8 cellular contexts compared by ENCODE assay signal in genomic region chr11:113162590-113162961, GRCh38.
DNase-seq lines count a peak whose midpoint lies in the region; ATAC-seq, FAIRE-seq and TF ChIP-seq lines count a peak whose summit lies in the region.

No MANE protein-coding gene starts in this region.

- H3K4me1 ChIP-seq in HCT116 (ENCODE audit: control insufficient read depth in 1 of 2, insufficient read depth in 2 of 2, low read length in 2 of 2) (no peaks in the 10 kb centered on the region), PC-3 (ENCODE audit: insufficient read depth, low read length) (no peaks in the 10 kb centered on the region)

- CTCF ChIA-PET in HCT116 (lab: Charles Lee) (no interaction called here), PC-3 (lab: Charles Lee) (no interaction called here), MCF 10A (lab: Yijun Ruan, JAX) (interaction anchor here (0.7 kb wide), 1 partner anchor 163 kb away, joined by 3 read pairs; no protein-coding TSS in a partner anchor)

- H3K27ac Mint-ChIP-seq in progenitor cell of endocrine pancreas, result peak overlapping the region; percentile 87
- no peak overlapping the region for H3K27ac Mint-ChIP-seq in MCF 10A (ENCODE audit: low read depth, unreplicated experiment)

- H4K20me1 ChIP-seq in HCT116 (ENCODE audit: insufficient read depth) (no peaks in the 10 kb centered on the region), PC-3 (ENCODE audit: low read length) (no peaks in the 10 kb centered on the region)

- DNase-seq in HCT116 (ENCODE audit: low read depth, low spot score), result no peak
- no peak for DNase-seq in PC-3
- DNase-seq in globus pallidus (ENCODE audit: low spot score), result peak; percentile 92
- DNase-seq in progenitor cell of endocrine pancreas (ENCODE audit: low spot score, unreplicated experiment), result no peak
- no peak for DNase-seq in T1000 (lab: John Stamatoyannopoulos, UW)
- DNase-seq in RCC 7860 (ENCODE audit: low spot score), result no peak
- no peak for DNase-seq in MCF 10A (ENCODE audit: unreplicated experiment)

- H3K4me1 Mint-ChIP-seq in progenitor cell of endocrine pancreas (ENCODE audit: low read depth), result peaks cover 16% of the 10 kb centered on the region
- H3K4me1 Mint-ChIP-seq in MCF 10A (ENCODE audit: insufficient read depth, unreplicated experiment), result no peaks in the 10 kb centered on the region

- no peak for FAIRE-seq in RCC 7860 (lab: Jason Lieb, UNC)

- H3K27me3 Mint-ChIP-seq in progenitor cell of endocrine pancreas (no peaks in the 10 kb centered on the region), MCF 10A (ENCODE audit: insufficient read depth, unreplicated experiment) (peaks cover 11% of the 10 kb centered on the region)

- 0 out of 2 replicates have a peak, but pooled peaks have one; percentile 7 for TF ChIP-seq RAD21 in HCT116 (IDR thresholded peaks at IDR 0.05; ENCODE audit: low read depth)

- TF ChIP-seq POLR2A in HCT116 (IDR thresholded peaks at IDR 0.05; ENCODE audit: borderline replicate concordance, extremely low read depth, insufficient read depth, insufficient read length), result no peak

- H3K4me3 ChIP-seq in HCT116 (replicated peaks in 1 of 2; ENCODE audit: low read depth in 1 of 2, low read length in 2 of 2) (no peak overlapping the region), PC-3 (ENCODE audit: low read length) (no peak overlapping the region)

- no peak overlapping the region for H2AFZ ChIP-seq in HCT116 (ENCODE audit: low read depth, low read length, poor library complexity, severe bottlenecking)
- no peak overlapping the region for H2AFZ ChIP-seq in PC-3 (ENCODE audit: low read length)

- H3K9me3 Mint-ChIP-seq in progenitor cell of endocrine pancreas (ENCODE audit: low read depth), result no peaks in the 10 kb centered on the region
- no peaks in the 10 kb centered on the region for H3K9me3 Mint-ChIP-seq in MCF 10A (ENCODE audit: unreplicated experiment)

- no peaks in the 10 kb centered on the region for H3K36me3 Mint-ChIP-seq in progenitor cell of endocrine pancreas (ENCODE audit: insufficient read depth)
- H3K36me3 Mint-ChIP-seq in MCF 10A (ENCODE audit: insufficient read depth, unreplicated experiment), result no peaks in the 10 kb centered on the region

- intact Hi-C loops in HCT116 (cut with micrococcal nuclease), result no loop called here
- intact Hi-C loops in PC-3 (cut with micrococcal nuclease), result no loop called here
- intact Hi-C loops in MCF 10A (cut with micrococcal nuclease), result no loop called here

- H3K4me3 Mint-ChIP-seq in progenitor cell of endocrine pancreas (ENCODE audit: low read depth) (no peak overlapping the region), MCF 10A (ENCODE audit: unreplicated experiment) (no peak overlapping the region)

- H3K27me3 ChIP-seq in HCT116 (ENCODE audit: insufficient read depth, low read length), result peaks cover 25% of the 10 kb centered on the region
- H3K27me3 ChIP-seq in PC-3 (ENCODE audit: low read length), result peaks cover 35% of the 10 kb centered on the region

- H3K79me2 ChIP-seq in HCT116 (ENCODE audit: insufficient read depth, low read length) (no peaks in the 10 kb centered on the region), PC-3 (ENCODE audit: low read length) (no peaks in the 10 kb centered on the region)

- BruUV-seq in HCT116 (replicated peaks; lab: Mats Ljungman, UMichigan) (no TSS peak), PC-3 (replicated peaks; lab: Mats Ljungman, UMichigan) (no TSS peak), MCF 10A (replicated peaks; lab: Mats Ljungman, UMichigan) (no TSS peak)

- H3K27ac ChIP-seq in HCT116 (ENCODE audit: low read depth, low read length) (no peak overlapping the region), PC-3 (ENCODE audit: low read length) (no peak overlapping the region)

- H3K9me3 ChIP-seq in HCT116 (ENCODE audit: control insufficient read depth in 1 of 2, insufficient read depth in 1 of 2, low read depth in 1 of 2, low read length in 2 of 2), result no peaks in the 10 kb centered on the region
- no peaks in the 10 kb centered on the region for H3K9me3 ChIP-seq in PC-3 (ENCODE audit: low read length)

- peak in 2 of 3 experiments; percentile 15 to 33; a peak in 3 of 6 replicates for TF ChIP-seq CTCF in HCT116 (IDR thresholded peaks at IDR 0.05 in 2 of 3, conservative IDR thresholded peaks at IDR 0.05 in 1 of 3; ENCODE audit: borderline replicate concordance in 1 of 3, insufficient read depth in 1 of 3, low read depth in 2 of 3, low read length in 2 of 3)
- TF ChIP-seq CTCF in PC-3 (conservative IDR thresholded peaks at IDR 0.05; ENCODE audit: low read depth, low read length), result peak; percentile 19; the same call in 1 of the 2 replicates
- TF ChIP-seq CTCF in progenitor cell of endocrine pancreas (IDR thresholded peaks at IDR 0.05; ENCODE audit: unreplicated experiment), result peak; percentile 39
- TF ChIP-seq CTCF in MCF 10A (IDR thresholded peaks at IDR 0.05; ENCODE audit: unreplicated experiment), result no peak

- H3K36me3 ChIP-seq in HCT116 (ENCODE audit: control insufficient read depth in 1 of 2, insufficient read depth in 2 of 2, low read length in 2 of 2) (no peaks in the 10 kb centered on the region), PC-3 (ENCODE audit: low read depth, low read length) (no peaks in the 10 kb centered on the region)

- POLR2A ChIA-PET in HCT116 (lab: Charles Lee) (no interaction called here), PC-3 (lab: Charles Lee; ENCODE audit: unreplicated experiment) (no interaction called here), MCF 10A (lab: Yijun Ruan, JAX) (no interaction called here)

- RAD21 ChIA-PET in HCT116 (lab: Charles Lee; ENCODE audit: low non-redundant PET in 1 of 2, low total read pairs in 2 of 2, uncharacterized antibody in 2 of 2, unreplicated experiment in 2 of 2), result no interaction called here

- H3F3A ChIP-seq in PC-3 (ENCODE audit: low read length, unreplicated experiment), result no peaks in the 10 kb centered on the region

- H3K9me2 ChIP-seq in HCT116 (ENCODE audit: insufficient read depth) (no peaks in the 10 kb centered on the region), PC-3 (replicated peaks; ENCODE audit: low read length) (no peaks in the 10 kb centered on the region)

- ATAC-seq in HCT116 (no peak), PC-3 (no peak), HG03039 (IDR thresholded peaks at IDR 0.05; ENCODE audit: unreplicated experiment) (no peak)

- H3K9ac ChIP-seq in HCT116 (ENCODE audit: low read length), result no peak overlapping the region
- H3K9ac ChIP-seq in PC-3 (ENCODE audit: low read length), result no peak overlapping the region

- no peak overlapping the region for H3K4me2 ChIP-seq in HCT116 (ENCODE audit: low read length)
- H3K4me2 ChIP-seq in PC-3 (ENCODE audit: low read length), result no peak overlapping the region

TF ChIP-seq in HCT116, 20 proteins besides CTCF, POLR2A, EP300 and RAD21:
- TF ChIP-seq EGR1 (IDR thresholded peaks at IDR 0.05; ENCODE audit: low read depth), result no peak
- no peak for TF ChIP-seq REST (IDR thresholded peaks at IDR 0.05; ENCODE audit: low read depth)
- TF ChIP-seq CBX3 (IDR thresholded peaks at IDR 0.05; ENCODE audit: low read depth), result no peak
- no peak for TF ChIP-seq ELF1 (IDR thresholded peaks at IDR 0.05; ENCODE audit: borderline replicate concordance, low read depth)
- TF ChIP-seq FOSL1 (IDR thresholded peaks at IDR 0.05; ENCODE audit: low read depth), result no peak
- TF ChIP-seq SRF (IDR thresholded peaks at IDR 0.05; ENCODE audit: low read depth), result no peak
- TF ChIP-seq TCF7L2 (IDR thresholded peaks at IDR 0.05; ENCODE audit: borderline replicate concordance, extremely low read depth, insufficient read depth, insufficient read length), result no peak
- TF ChIP-seq JUND (IDR thresholded peaks at IDR 0.05), result no peak
